20 cellular contexts compared by ENCODE assay signal in genomic region chr6:47303861-47304260, GRCh38. TPM values are rescaled to one million over a fixed set of nuclear protein-coding genes. Genes with fewer than 3 reads are reported as not detected.
A peak's percentile ranks its signal among the peaks of the same experiment; 100 is the strongest.
DNase-seq lines count a peak whose midpoint lies in the region; ATAC-seq lines count a peak whose summit lies in the region.
"Had no signal": no experiment of that assay in that cellular context is flagged by ENCODE, and none has a peak within 500 bp of the region (broad histone marks: within the 10 kb centered on the region; RNA-seq: fewer than 3 reads in every experiment).

No MANE protein-coding gene starts in this region.

- H3K27ac ChIP-seq in trophoblast cell (ENCODE audit: low read depth, low read length) = no peak overlapping the region
- H3K27ac ChIP-seq: SJCRH30 had no signal

- peaks cover 54% of the 10 kb centered on the region for H3K79me2 ChIP-seq in trophoblast cell (ENCODE audit: control insufficient read depth, insufficient read depth, low read length, poor library complexity)

- H3K9ac ChIP-seq in trophoblast cell (ENCODE audit: low read length) = no peak overlapping the region

- H3K18ac ChIP-seq in trophoblast cell (ENCODE audit: low read length) = no peak overlapping the region

- DNase-seq in G401 (ENCODE audit: low spot score) = peak; percentile 66
- DNase-seq in NCI-H69 (lab: John Stamatoyannopoulos, UW) = peak; percentile 64
- DNase-seq in cerebellum (ENCODE audit: low spot score) = peak; percentile 38
- DNase-seq in trophoblast cell = no peak
- DNase-seq: AML-193; DMS153; NCI-H1092 treated with DMSO at 0.1 percent for 48 hours; NCI-H187; NCI-H345; NCI-H526 treated with DMSO at 0.1 percent for 48 hours; NK-92 treated with Interleukin-12 subunit alpha and Interleukin-12 subunit beta, amount 100 ng/mL, for 24 hours; RPMI8226; SJCRH30 had no signal

- peaks cover 4 to 14% of the 10 kb centered on the region in 2 experiments for H3K36me3 ChIP-seq in trophoblast cell (ENCODE audit: control insufficient read depth in 1 of 2, insufficient read depth in 2 of 2, low read length in 2 of 2)
- H3K36me3 ChIP-seq: SJCRH30 had no signal

- peaks cover 11% of the 10 kb centered on the region for H3K79me1 ChIP-seq in trophoblast cell (ENCODE audit: low read length)

- in situ Hi-C loops in G401 (cut with HindIII; ENCODE audit: low sequenced_read_pairs) = no loop called here

- H3K4me1 ChIP-seq in trophoblast cell (ENCODE audit: control insufficient read depth in 1 of 2, insufficient read depth in 2 of 2, low read length in 2 of 2) = peaks cover 17 to 24% of the 10 kb centered on the region in 2 experiments

- H3K23ac ChIP-seq in trophoblast cell (ENCODE audit: low read length) = no peak overlapping the region

- H2BK12ac ChIP-seq in trophoblast cell (ENCODE audit: low read length) = no peak overlapping the region

- no peaks in the 10 kb centered on the region for H3K27me3 ChIP-seq in trophoblast cell (ENCODE audit: insufficient read depth, low read length)
- H3K27me3 ChIP-seq: SJCRH30 had no signal

- no peak overlapping the region for H4K91ac ChIP-seq in trophoblast cell (ENCODE audit: low read depth, low read length)

- no peak overlapping the region for H3K14ac ChIP-seq in trophoblast cell (ENCODE audit: low read length)

- no peak overlapping the region for H2AFZ ChIP-seq in trophoblast cell (ENCODE audit: insufficient read depth, low read length, poor library complexity)
- H2AFZ ChIP-seq: GM23338 had no signal

- H4K8ac ChIP-seq in trophoblast cell (ENCODE audit: low read depth, low read length) = no peak overlapping the region

- no peak overlapping the region for H3K4me3 ChIP-seq in trophoblast cell (ENCODE audit: low read depth, low read length)
- H3K4me3 ChIP-seq: GM12878, GM23338, SJCRH30 had no signal

- no peak overlapping the region for H2AK5ac ChIP-seq in trophoblast cell (ENCODE audit: low read length)

- H3K4ac ChIP-seq in trophoblast cell (ENCODE audit: low read depth, low read length) = peak overlapping the region; percentile 97

- H2BK120ac ChIP-seq in trophoblast cell (ENCODE audit: insufficient read depth, low read length, poor library complexity) = no peak overlapping the region

- ATAC-seq in HG03159 (IDR thresholded peaks at IDR 0.05; ENCODE audit: unreplicated experiment) (no peak), HG03432 (IDR thresholded peaks at IDR 0.05; ENCODE audit: unreplicated experiment) (no peak), GM21367 (IDR thresholded peaks at IDR 0.05; ENCODE audit: unreplicated experiment) (no peak), HG02938 (IDR thresholded peaks at IDR 0.05; ENCODE audit: unreplicated experiment) (no peak)
- ATAC-seq: GM23338, HCT116 had no signal

- no CpG with 5 or more reads among the region's 1 CpG for WGBS in trophoblast cell (ENCODE audit: extremely low coverage, insufficient coverage, insufficient read length)

- H4K12ac ChIP-seq in trophoblast cell (ENCODE audit: low read depth, low read length) = no peak overlapping the region

- H3K4me2 ChIP-seq in trophoblast cell (ENCODE audit: low read length) = no peak overlapping the region
- H3K4me2 ChIP-seq: GM23338 had no signal

- no peaks in the 10 kb centered on the region for H3K9me3 ChIP-seq in trophoblast cell (ENCODE audit: insufficient read depth, low read depth, low read length)
- H3K9me3 ChIP-seq: SJCRH30 had no signal

- H2BK5ac ChIP-seq in trophoblast cell (ENCODE audit: low read depth, low read length, poor library complexity) = no peak overlapping the region

RNA-seq across cellular contexts. Expression of gene TNFRSF21, which starts 5.8 kb away (rescaled TPM):
- 0.12 and 1.7 TPM in 2 replicates for total RNA-seq in G401 (2014; rRNA removed; shearing (Covaris generic))
- total RNA-seq in cerebellum = 31.3 TPM
- polyA plus RNA-seq in trophoblast cell (2013) = 243 and 254 TPM in 2 replicates

Comparison
In these comparisons a context has a peak if more than half of its experiments do, and no peak if none do; other contexts are left out.
1. DNase-seq: peak in G401 (single experiment), NCI-H69 (single experiment) and cerebellum (single experiment); none in trophoblast cell (0 of 2).
2. RNA of gene TNFRSF21, which starts 5.8 kb away (total RNA-seq): 31.3 TPM in cerebellum (single experiment); 0.12 to 1.7 TPM in G401; every median in the first group is over 10 times any median in the second.